8 cellular contexts compared by ENCODE assay signal in genomic region chr10:46283945-46284285, GRCh38. TPM values are rescaled to one million over a fixed set of nuclear protein-coding genes. Genes with fewer than 3 reads are reported as not detected.
DNase-seq lines count a peak whose midpoint lies in the region; ATAC-seq, FAIRE-seq and TF ChIP-seq lines count a peak whose summit lies in the region.

No MANE protein-coding gene starts in this region.

- H3K27me3 ChIP-seq in RWPE2 (ENCODE audit: insufficient read depth, poor library complexity, severe bottlenecking) (peaks cover 11% of the 10 kb centered on the region), esophagus muscularis mucosa (no peaks in the 10 kb centered on the region), psoas muscle (ENCODE audit: insufficient read depth in 3 of 3, low read length in 2 of 3) (no peaks in the 10 kb centered on the region), pancreas (no peaks in the 10 kb centered on the region)

- in situ Hi-C loops in Caki2 (cut with HindIII; ENCODE audit: low pct_unique_long_range_greater_than_20kb, low sequenced_read_pairs): no loop called here

- H3K36me3 ChIP-seq in RWPE2 (ENCODE audit: low read depth) (no peaks in the 10 kb centered on the region), esophagus muscularis mucosa (no peaks in the 10 kb centered on the region), psoas muscle (ENCODE audit: insufficient read depth in 1 of 2, low read depth in 1 of 2) (no peaks in the 10 kb centered on the region), pancreas (no peaks in the 10 kb centered on the region)

- H3K4me1 ChIP-seq in RWPE2 (ENCODE audit: insufficient read depth, poor library complexity, severe bottlenecking): no peaks in the 10 kb centered on the region
- peaks cover 20 to 32% (median 29%) of the 10 kb centered on the region in 4 donors for H3K4me1 ChIP-seq in esophagus muscularis mucosa
- H3K4me1 ChIP-seq in psoas muscle: no peaks in the 10 kb centered on the region
- no peaks in the 10 kb centered on the region for H3K4me1 ChIP-seq in pancreas

- DNase-seq in Caki2 (ENCODE audit: low read depth) (peak; percentile 8), RWPE2 (ENCODE audit: low spot score) (no peak), esophagus muscularis mucosa (ENCODE audit: extremely low spot score) (no peak), psoas muscle (no peak), NCI-H345 (lab: John Stamatoyannopoulos, UW) (no peak), pancreas (no peak)

- TF ChIP-seq POLR2A in esophagus muscularis mucosa (IDR thresholded peaks at IDR 0.05; ENCODE audit: low read depth): no peak

- no peak for FAIRE-seq in pancreas (lab: Jason Lieb, UNC)

- H3K27ac ChIP-seq in RWPE2 (ENCODE audit: poor library complexity, severe bottlenecking): no peak overlapping the region
- peak overlapping the region; percentile 67 to 88 (median 82) for H3K27ac ChIP-seq in esophagus muscularis mucosa (replicated peaks in 1 of 4)
- H3K27ac ChIP-seq in psoas muscle: no peak overlapping the region
- H3K27ac ChIP-seq in pancreas: no peak overlapping the region

- H3K4me3 ChIP-seq in RWPE2 (ENCODE audit: severe bottlenecking): peak overlapping the region; percentile 69
- peak overlapping the region; percentile 63 to 81 (median 69) for H3K4me3 ChIP-seq in esophagus muscularis mucosa
- peak overlapping the region; percentile 82 for H3K4me3 ChIP-seq in psoas muscle
- peak overlapping the region in 1 of 4 donors; percentile 81 for H3K4me3 ChIP-seq in pancreas

- TF ChIP-seq CTCF in RWPE2 (IDR thresholded peaks at IDR 0.05; ENCODE audit: poor library complexity, severe bottlenecking): no peak
- no peak for TF ChIP-seq CTCF in esophagus muscularis mucosa (IDR thresholded peaks at IDR 0.05)
- TF ChIP-seq CTCF in psoas muscle (IDR thresholded peaks at IDR 0.05): no peak
- TF ChIP-seq CTCF in pancreas (IDR thresholded peaks at IDR 0.05): no peak

- TF ChIP-seq EP300 in esophagus muscularis mucosa (IDR thresholded peaks at IDR 0.05): no peak

- ATAC-seq in RWPE2 (ENCODE audit: low read depth): no peak
- ATAC-seq in psoas muscle: no peak
- no peak for ATAC-seq in HG02678 (IDR thresholded peaks at IDR 0.05; ENCODE audit: unreplicated experiment)
- no peak for ATAC-seq in HG03571 (IDR thresholded peaks at IDR 0.05; ENCODE audit: unreplicated experiment)
- no peak for ATAC-seq in pancreas

- 16% methylated on average over 5 of the region's 5 CpGs for WGBS in esophagus muscularis mucosa
- WGBS in psoas muscle, 3 donors: 58 to 60% (median 60%) methylated on average over 5 of the region's 5 CpGs
- WGBS in pancreas, 2 donors: 47 to 48% methylated on average over 5 of the region's 5 CpGs

- intact Hi-C loops in esophagus muscularis mucosa (cut with DNase I) (loop anchor here (2.0 kb wide), 1 partner anchor 177 kb away; no protein-coding TSS in a partner anchor), psoas muscle (cut with DNase I) (loop anchor here in 1 of 2 donors (2.0 kb wide), 1 partner anchor 1097 kb away; no protein-coding TSS in a partner anchor), pancreas (cut with DNase I) (loop anchor here in 1 of 3 donors (10.0 kb wide), 1 partner anchor 1101 kb away; the partner anchor contains the start of gene ZNF488)

- H3K9me3 ChIP-seq in RWPE2 (ENCODE audit: severe bottlenecking): no peaks in the 10 kb centered on the region
- H3K9me3 ChIP-seq in esophagus muscularis mucosa: no peaks in the 10 kb centered on the region
- no peaks in the 10 kb centered on the region for H3K9me3 ChIP-seq in psoas muscle
- no peaks in the 10 kb centered on the region for H3K9me3 ChIP-seq in pancreas

RNA-seq across cellular contexts. Expression of gene ANTXRL, which starts 2.9 kb away (rescaled TPM):
- not detected in 2 replicates for total RNA-seq in Caki2 (2014; rRNA removed; shearing (Covaris generic); ENCODE audit: low replicate concordance)
- total RNA-seq in esophagus muscularis mucosa: not detected
- total RNA-seq in psoas muscle: not detected
- under 1 TPM in 1 of 3 donors, not detected in 2; 0.06 TPM for polyA plus RNA-seq in psoas muscle
- total RNA-seq in pancreas: not detected
- under 1 TPM in 1 of 2 donors, not detected in 1; 0.15 TPM for polyA plus RNA-seq in pancreas

Comparison
In these comparisons a context has a peak if more than half of its experiments do, and no peak if none do; other contexts are left out.
1. H3K27ac ChIP-seq: peak in esophagus muscularis mucosa (4 of 4); none in RWPE2 (single experiment), psoas muscle (single experiment) and pancreas (0 of 4).